Comparison of ENCODE assay signal across 1 cellular context in genomic region chr6:109456283-109456583, GRCh38.
TF ChIP-seq lines count a peak whose summit lies in the region.

No MANE protein-coding gene starts in this region.

TF ChIP-seq in GM12878, 131 proteins besides CTCF, POLR2A, EP300 and RAD21:
- TF ChIP-seq CBX3 (IDR thresholded peaks at IDR 0.05; ENCODE audit: borderline replicate concordance, low read depth), result no peak
- TF ChIP-seq IKZF1 (conservative IDR thresholded peaks at IDR 0.05), result peak; percentile 23
TF ChIP-seq in GM12878: peak in this region for 1.
